8 cellular contexts compared by ENCODE assay signal in the genomic region with DNA sequence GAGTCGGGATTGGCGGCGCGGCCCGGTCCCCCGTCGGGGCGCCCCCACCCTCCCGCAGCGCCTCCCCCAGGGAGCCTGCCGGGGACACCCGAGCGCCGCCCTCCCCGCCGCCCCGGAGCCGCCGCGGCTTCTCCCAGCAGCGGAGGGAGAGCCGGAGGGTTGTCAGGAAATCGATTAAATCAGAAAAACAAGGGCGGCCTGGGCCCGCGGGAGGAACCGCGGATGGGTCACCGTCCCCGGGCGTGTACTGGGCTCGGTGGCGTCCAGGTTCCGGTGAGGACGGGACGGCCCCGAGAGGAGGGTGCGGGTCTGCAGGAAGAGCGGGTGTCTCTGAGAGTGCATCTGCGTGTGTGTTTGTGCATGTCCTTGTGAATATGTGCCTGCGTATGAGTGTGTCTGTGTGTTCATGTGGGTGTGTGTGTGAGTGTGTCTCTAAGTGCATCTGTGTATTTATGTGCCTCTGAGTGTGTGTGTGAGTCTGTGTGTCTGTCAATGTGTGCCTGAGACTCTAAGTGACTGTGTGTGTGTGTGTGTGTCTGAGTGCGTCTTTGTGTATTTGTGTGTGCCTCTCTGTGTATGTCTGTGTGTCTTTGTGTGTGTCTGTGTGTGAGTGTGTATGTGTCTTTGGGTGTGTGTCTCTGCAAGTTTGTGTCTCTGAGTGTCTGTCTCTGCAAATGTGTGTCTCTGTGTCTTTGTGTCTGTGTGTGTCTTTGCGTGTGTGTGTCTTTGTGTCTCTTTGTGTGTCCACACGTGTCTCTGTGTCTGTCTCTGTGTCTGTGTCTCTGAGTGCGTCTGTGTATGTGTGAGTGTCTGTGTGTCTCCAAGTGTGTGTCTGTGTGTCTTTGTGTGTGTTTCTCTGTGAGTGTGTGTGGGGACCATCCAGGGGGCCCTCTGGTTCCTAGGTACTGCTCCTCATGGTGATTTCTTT. TPM values are rescaled to one million over a fixed set of nuclear protein-coding genes. Genes with fewer than 3 reads are reported as not detected.
DNase-seq lines count a peak whose midpoint lies in the region; ATAC-seq, FAIRE-seq and TF ChIP-seq lines count a peak whose summit lies in the region.

No MANE protein-coding gene starts in this region.

- H3K9me3 ChIP-seq in BE2C, result no peaks in the 10 kb centered on the region
- H3K9me3 ChIP-seq in mesodermal cell (ENCODE audit: control insufficient read depth, low read length), result no peaks in the 10 kb centered on the region

- H3K4me1 ChIP-seq in BE2C, result no peaks in the 10 kb centered on the region; the same call in 1 of the 2 replicates
- H3K4me1 ChIP-seq in mesodermal cell (ENCODE audit: control insufficient read depth, insufficient read depth, low read length, poor library complexity, severe bottlenecking), result peaks cover 27% of the 10 kb centered on the region

- H3K4me3 ChIP-seq in BE2C (ENCODE audit: low read depth, low read length), result peak overlapping the region; percentile 53
- H3K4me3 ChIP-seq in HFF-Myc (replicated peaks; ENCODE audit: low read depth, low read length), result peak overlapping the region; percentile 81
- peak overlapping the region; percentile 78 for H3K4me3 ChIP-seq in mesodermal cell (ENCODE audit: extremely low read depth, insufficient read depth, low read length, poor library complexity, severe bottlenecking)

- H3K27me3 ChIP-seq in BE2C, result no peaks in the 10 kb centered on the region

- H3K27ac ChIP-seq in mesodermal cell (ENCODE audit: low read depth, low read length, severe bottlenecking), result no peak overlapping the region

- DNase-seq in BE2C (no peak), HFF-Myc (ENCODE audit: extremely low read depth, low read depth) (no peak), T-helper 9 cell (peak; percentile 36), dermis blood vessel endothelial cell (peak; percentile 54), urothelium cell line (ENCODE audit: low spot score) (peak; percentile 33), GM20000 (ENCODE audit: low spot score) (no peak)

- H3K36me3 ChIP-seq in BE2C (no peaks in the 10 kb centered on the region), mesodermal cell (ENCODE audit: control insufficient read depth, insufficient read depth, low read length) (peaks cover 15% of the 10 kb centered on the region)

- FAIRE-seq in urothelium cell line (lab: Jason Lieb, UNC), result peak; percentile 80

- no peak for ATAC-seq in HG02571 (IDR thresholded peaks at IDR 0.05; ENCODE audit: unreplicated experiment)

- 8 to 10% methylated on average over 40 to 44 of the region's 45 CpGs for WGBS in mesodermal cell (ENCODE audit: insufficient coverage in 2 of 2), 2 experiments

- TF ChIP-seq CTCF in BE2C (IDR thresholded peaks at IDR 0.05; ENCODE audit: low read depth, low read length), result no peak
- TF ChIP-seq CTCF in HFF-Myc (IDR thresholded peaks at IDR 0.05; ENCODE audit: low read depth, low read length, missing control alignments), result no peak
- no peak for TF ChIP-seq CTCF in GM20000 (IDR thresholded peaks at IDR 0.05; ENCODE audit: extremely low read depth, missing control alignments)

RNA-seq across cellular contexts. Expression of gene SPSB1, which starts 1.1 kb away (rescaled TPM):
- 8.9 TPM for polyA plus RNA-seq in BE2C (2012; ENCODE audit: insufficient read depth, insufficient read length, low read depth)
- 19.6 and 35.8 TPM in 2 replicates for total RNA-seq in dermis blood vessel endothelial cell
- polyA plus RNA-seq in mesodermal cell (2013, experiment 1 of 2), result 17.3 TPM
- 14.6 TPM for polyA plus RNA-seq in mesodermal cell (2013, experiment 2 of 2)

RNA-seq across cellular contexts. Expression of gene H6PD, which starts 59.2 kb away (rescaled TPM):
- polyA plus RNA-seq in BE2C (2012; ENCODE audit: insufficient read depth, insufficient read length, low read depth), result 0.60 TPM
- 21.3 and 32.1 TPM in 2 replicates for total RNA-seq in dermis blood vessel endothelial cell
- polyA plus RNA-seq in mesodermal cell (2013, experiment 1 of 2), result 15.0 TPM
- polyA plus RNA-seq in mesodermal cell (2013, experiment 2 of 2), result 13.4 TPM

Comparison
In these comparisons a context has a peak if more than half of its experiments do, and no peak if none do; other contexts are left out.
1. DNase-seq: peak in T-helper 9 cell (single experiment), dermis blood vessel endothelial cell (single experiment) and urothelium cell line (single experiment); none in BE2C (single experiment), HFF-Myc (single experiment) and GM20000 (single experiment).
2. Peak in every context shown above with its lines, with median percentiles within 50 percentile points of each other: H3K4me3 ChIP-seq.